15 cellular contexts compared by ENCODE assay signal in the genomic region with DNA sequence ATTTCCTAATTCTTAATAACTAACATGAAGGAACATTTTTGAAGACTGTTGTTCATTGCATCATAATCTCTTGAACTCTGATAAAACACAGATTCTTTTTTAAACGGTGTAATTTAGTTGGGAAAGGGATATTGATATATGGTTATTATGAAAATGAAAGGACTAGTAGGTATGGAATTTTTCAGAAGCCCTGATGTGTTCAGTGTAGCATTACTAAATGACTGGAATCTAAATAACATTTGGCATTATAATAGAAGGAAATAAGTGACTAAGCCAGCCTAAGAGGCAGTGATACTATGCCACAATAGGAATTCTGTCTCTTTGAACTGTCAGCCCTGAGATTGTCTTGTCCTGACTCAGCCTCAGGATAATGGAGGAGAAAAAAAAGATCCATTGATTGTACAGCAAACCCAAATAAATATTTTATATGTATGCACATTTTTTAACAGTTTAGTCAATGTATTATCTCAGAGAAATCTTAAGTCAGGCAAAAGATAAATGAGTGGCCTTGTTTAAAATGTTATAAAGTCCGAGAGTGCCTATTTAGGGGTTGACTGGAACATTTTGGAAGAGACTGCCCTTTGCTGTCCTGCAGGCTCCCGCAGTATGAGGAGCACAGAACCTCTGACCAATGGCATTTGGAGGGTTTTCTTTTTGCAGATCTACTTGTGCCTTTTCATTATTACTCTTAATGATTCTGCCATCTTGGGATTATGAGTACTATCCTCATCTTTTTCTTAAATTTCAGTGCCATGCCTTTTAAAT.
A peak's percentile ranks its signal among the peaks of the same experiment; 100 is the strongest.
DNase-seq lines count a peak whose midpoint lies in the region; ATAC-seq and TF ChIP-seq lines count a peak whose summit lies in the region.
"Had no signal": no experiment of that assay in that cellular context is flagged by ENCODE, and none has a peak within 500 bp of the region (broad histone marks: within the 10 kb centered on the region; RNA-seq: fewer than 3 reads in every experiment).

No MANE protein-coding gene starts in this region.

- no peaks in the 10 kb centered on the region for H3K36me3 ChIP-seq in PC-3 (ENCODE audit: low read depth, low read length)
- H3K36me3 ChIP-seq: cardiac muscle cell had no signal

- DNase-seq in EH (ENCODE audit: low read depth): peak; percentile 91
- peak; percentile 96 for DNase-seq in PC-3
- peak; percentile 77 for DNase-seq in dermis blood vessel endothelial cell
- DNase-seq in non-pigmented ciliary epithelial cell (ENCODE audit: low read depth): peak; percentile 60
- no peak for DNase-seq in SKM-1 (lab: John Stamatoyannopoulos, UW; ENCODE audit: unreplicated experiment)
- no peak for DNase-seq in stimulated activated CD4-positive, alpha-beta T cell treated with anti-CD3 and anti-CD28 coated beads, Interleukin-4, amount 100 ng/mL, for 4 hours
- DNase-seq in GM10266 (ENCODE audit: extremely low spot score): no peak
- DNase-seq: C1 segment of cervical spinal cord; GDM1; midbrain; NCI-H2107; stimulated activated naive CD8-positive, alpha-beta T cell treated with anti-CD3 and anti-CD28 coated beads, Interleukin-15, amount 100 ng/mL, for 72 hours; T-helper 2 cell had no signal

- peak overlapping the region; percentile 23 for H3K9ac ChIP-seq in PC-3 (ENCODE audit: low read length)

- no TSS peak for BruUV-seq in PC-3 (replicated peaks; lab: Mats Ljungman, UMichigan)

- TF ChIP-seq CTCF in PC-3 (conservative IDR thresholded peaks at IDR 0.05; ENCODE audit: low read depth, low read length) (no peak), GM10266 (IDR thresholded peaks at IDR 0.05; ENCODE audit: control insufficient read depth, insufficient read depth, low read depth, missing control alignments) (no peak)

- H3K4me2 ChIP-seq in PC-3 (ENCODE audit: low read length): peak overlapping the region; percentile 59

- no peaks in the 10 kb centered on the region for H3K79me2 ChIP-seq in PC-3 (ENCODE audit: low read length)

- H3K27ac ChIP-seq in PC-3 (ENCODE audit: low read length): peak overlapping the region; percentile 80
- H3K27ac ChIP-seq: cardiac muscle cell had no signal

- no peaks in the 10 kb centered on the region for H3K9me3 ChIP-seq in PC-3 (ENCODE audit: low read length)

- peaks cover 65% of the 10 kb centered on the region for H3K4me1 ChIP-seq in PC-3 (ENCODE audit: insufficient read depth, low read length)

- H3K4me3 ChIP-seq in PC-3 (ENCODE audit: low read length): peak overlapping the region; percentile 41
- H3K4me3 ChIP-seq: cardiac muscle cell had no signal

- peaks cover 6% of the 10 kb centered on the region for H3F3A ChIP-seq in PC-3 (ENCODE audit: low read length, unreplicated experiment)

- H2AFZ ChIP-seq in PC-3 (ENCODE audit: low read length): peak overlapping the region; percentile 37

- no peaks in the 10 kb centered on the region for H4K20me1 ChIP-seq in PC-3 (ENCODE audit: low read length)

- no peaks in the 10 kb centered on the region for H3K9me2 ChIP-seq in PC-3 (replicated peaks; ENCODE audit: low read length)

- intact Hi-C loops in PC-3 (cut with micrococcal nuclease): loop anchor here (1.0 to 5.0 kb wide), 4 partner anchors 11 to 242 kb away; no protein-coding TSS in a partner anchor

- POLR2A ChIA-PET in PC-3 (lab: Charles Lee; ENCODE audit: unreplicated experiment): interaction anchor here (0.6 kb wide), 1 partner anchor 36 kb away, joined by 3 read pairs; no protein-coding TSS in a partner anchor

- H3K27me3 ChIP-seq in PC-3 (ENCODE audit: low read length): no peaks in the 10 kb centered on the region
- H3K27me3 ChIP-seq: cardiac muscle cell had no signal

- CTCF ChIA-PET in PC-3 (lab: Charles Lee): interaction anchor here (1.0 kb wide), 1 partner anchor 113 kb away, joined by 3 read pairs; no protein-coding TSS in a partner anchor

- peak; percentile 92 for ATAC-seq in PC-3
- no peak for ATAC-seq in GM21423 (IDR thresholded peaks at IDR 0.05; ENCODE audit: unreplicated experiment)
- ATAC-seq: stimulated activated naive CD8-positive, alpha-beta T cell treated with anti-CD3 and anti-CD28 coated beads, Interleukin-15, amount 100 ng/mL, for 72 hours had no signal

Comparison
In these comparisons a context has a peak if more than half of its experiments do, and no peak if none do; other contexts are left out.
1. DNase-seq: peak in EH (single experiment), PC-3 (single experiment), dermis blood vessel endothelial cell (single experiment) and non-pigmented ciliary epithelial cell (single experiment); none in SKM-1 (single experiment), stimulated activated CD4-positive, alpha-beta T cell treated with anti-CD3 and anti-CD28 coated beads, Interleukin-4, amount 100 ng/mL, for 4 hours (0 of 2) and GM10266 (single experiment).